Comparison of ENCODE assay signal across 1 cellular context in genomic region chr15:92683511-92683834, GRCh38.
TF ChIP-seq lines count a peak whose summit lies in the region.

No MANE protein-coding gene starts in this region.

TF ChIP-seq in SK-N-SH treated with all-trans-retinoic acid at 6 μM for 48 hours, 23 proteins besides CTCF, POLR2A, EP300 and RAD21 (continued from another document):
- no peak for TF ChIP-seq PATZ1 (CRISPR knock-in tag; IDR thresholded peaks at IDR 0.05; ENCODE audit: borderline replicate concordance)
